9 cellular contexts compared by ENCODE assay signal in the genomic region with DNA sequence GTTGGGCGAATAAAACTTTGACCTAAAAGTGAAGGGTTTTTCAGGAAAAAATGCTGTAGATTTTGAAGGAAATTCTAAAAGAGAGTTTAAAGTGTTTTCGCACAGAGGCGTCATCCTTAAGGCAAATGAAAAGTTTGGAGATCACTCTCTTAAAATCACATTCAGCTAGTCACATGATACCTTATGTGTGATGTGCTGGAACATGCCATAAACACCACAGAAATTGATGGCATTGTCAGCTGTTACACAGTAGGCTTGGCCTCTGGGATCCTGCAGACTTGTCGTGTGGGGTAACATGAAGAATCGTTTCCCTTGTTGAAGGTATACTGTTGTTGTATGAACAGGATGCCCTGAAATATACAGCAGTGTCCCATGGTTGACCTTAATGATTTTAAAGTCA. TPM values are rescaled to one million over a fixed set of nuclear protein-coding genes. Genes with fewer than 3 reads are reported as not detected.
DNase-seq lines count a peak whose midpoint lies in the region; ATAC-seq and TF ChIP-seq lines count a peak whose summit lies in the region.
"Had no signal": no experiment of that assay in that cellular context is flagged by ENCODE, and none has a peak within 500 bp of the region (broad histone marks: within the 10 kb centered on the region; RNA-seq: fewer than 3 reads in every experiment).

No MANE protein-coding gene starts in this region.

- H3K9ac ChIP-seq in Loucy (ENCODE audit: low read depth, low read length, poor library complexity, severe bottlenecking) (peak overlapping the region; percentile 100), neural progenitor cell (no peak overlapping the region)

- H3K4me1 Mint-ChIP-seq in activated naive CD8-positive, alpha-beta T cell treated with anti-CD3 and anti-CD28 coated beads for 36 hours: peaks cover 62% of the 10 kb centered on the region
- peaks cover 35% of the 10 kb centered on the region for H3K4me1 Mint-ChIP-seq in neural progenitor cell

- H3K27me3 Mint-ChIP-seq in activated naive CD8-positive, alpha-beta T cell treated with anti-CD3 and anti-CD28 coated beads for 36 hours: no peaks in the 10 kb centered on the region
- peaks cover 4% of the 10 kb centered on the region for H3K27me3 Mint-ChIP-seq in neural progenitor cell (ENCODE audit: insufficient read depth, low read depth)

- peaks cover 5% of the 10 kb centered on the region for H3K27me3 ChIP-seq in Loucy (ENCODE audit: insufficient read depth, low read length, poor library complexity, severe bottlenecking)
- peaks cover 42% of the 10 kb centered on the region for H3K27me3 ChIP-seq in neural progenitor cell

- peak overlapping the region; percentile 94 for H3K4me2 ChIP-seq in Loucy (ENCODE audit: low read depth, low read length, poor library complexity, severe bottlenecking)
- H3K4me2 ChIP-seq in neural progenitor cell: no peak overlapping the region

- H3K79me2 ChIP-seq in Loucy (ENCODE audit: insufficient read depth, low read length) (peaks cover 98% of the 10 kb centered on the region), neural progenitor cell (ENCODE audit: low read depth) (peaks cover 83% of the 10 kb centered on the region)

- H4K20me1 ChIP-seq in Loucy (ENCODE audit: insufficient read depth, low read length, poor library complexity, severe bottlenecking) (peaks cover 55% of the 10 kb centered on the region), neural progenitor cell (ENCODE audit: low read depth) (peaks cover 73% of the 10 kb centered on the region)

- peak; percentile 61 for DNase-seq in GM12865 (ENCODE audit: low read depth)
- no peak for DNase-seq in activated naive CD8-positive, alpha-beta T cell treated with anti-CD3 and anti-CD28 coated beads for 36 hours
- DNase-seq in neural progenitor cell (ENCODE audit: low spot score): no peak
- no peak for DNase-seq in head of caudate nucleus
- DNase-seq: lower lobe of right lung, NCI-H1694 had no signal

- H3K27ac Mint-ChIP-seq in activated naive CD8-positive, alpha-beta T cell treated with anti-CD3 and anti-CD28 coated beads for 36 hours: peak overlapping the region; percentile 98
- H3K27ac Mint-ChIP-seq in neural progenitor cell: no peak overlapping the region

- peaks cover 38% of the 10 kb centered on the region for H3K36me3 Mint-ChIP-seq in activated naive CD8-positive, alpha-beta T cell treated with anti-CD3 and anti-CD28 coated beads for 36 hours
- H3K36me3 Mint-ChIP-seq in neural progenitor cell: peaks cover 14% of the 10 kb centered on the region

- no peak overlapping the region for H3K27ac ChIP-seq in neural progenitor cell

- peak overlapping the region; percentile 85 for H3K4me3 Mint-ChIP-seq in activated naive CD8-positive, alpha-beta T cell treated with anti-CD3 and anti-CD28 coated beads for 36 hours
- peak overlapping the region; percentile 85 for H3K4me3 Mint-ChIP-seq in neural progenitor cell

- ATAC-seq in HG03521 (IDR thresholded peaks at IDR 0.05; ENCODE audit: unreplicated experiment) (no peak), HG02623 (IDR thresholded peaks at IDR 0.05; ENCODE audit: unreplicated experiment) (no peak)
- ATAC-seq: lower lobe of right lung had no signal

- H3K9me2 ChIP-seq in Loucy (replicated peaks; ENCODE audit: low read depth, low read length): no peaks in the 10 kb centered on the region

- no peak for TF ChIP-seq CTCF in GM12865 (IDR thresholded peaks at IDR 0.05; ENCODE audit: insufficient read depth, low read depth, low read length, missing control alignments)
- no peak for TF ChIP-seq CTCF in Loucy (conservative IDR thresholded peaks at IDR 0.05; ENCODE audit: low read length)
- TF ChIP-seq CTCF in neural progenitor cell (IDR thresholded peaks at IDR 0.05): no peak

- intact Hi-C loops in head of caudate nucleus (cut with DNase I): no loop called here

- H3K4me1 ChIP-seq in Loucy (ENCODE audit: insufficient read depth, low read length, poor library complexity, severe bottlenecking) (peaks cover 68% of the 10 kb centered on the region), neural progenitor cell (peaks cover 7% of the 10 kb centered on the region)

- H3F3A ChIP-seq in Loucy (ENCODE audit: low read depth): no peaks in the 10 kb centered on the region
- H3F3A ChIP-seq in neural progenitor cell (ENCODE audit: low read depth): peaks cover 17% of the 10 kb centered on the region

- H3K36me3 ChIP-seq in Loucy (ENCODE audit: insufficient read depth, low read length) (0 out of 2 replicates have a peak, but pooled peaks cover 4% of the 10 kb centered on the region), neural progenitor cell (no peaks in the 10 kb centered on the region)
- H3K36me3 ChIP-seq: lower lobe of right lung had no signal

- no peaks in the 10 kb centered on the region for H3K9me3 Mint-ChIP-seq in activated naive CD8-positive, alpha-beta T cell treated with anti-CD3 and anti-CD28 coated beads for 36 hours
- H3K9me3 Mint-ChIP-seq in neural progenitor cell: no peaks in the 10 kb centered on the region

- H3K4me3 ChIP-seq in GM12865 (ENCODE audit: low read depth, low read length) (peak overlapping the region; percentile 93), Loucy (ENCODE audit: low read length, poor library complexity, severe bottlenecking) (peak overlapping the region; percentile 83), neural progenitor cell (no peak overlapping the region)

- no peaks in the 10 kb centered on the region for H3K9me3 ChIP-seq in Loucy (ENCODE audit: insufficient read depth, low read depth, low read length)
- no peaks in the 10 kb centered on the region for H3K9me3 ChIP-seq in neural progenitor cell (ENCODE audit: low read depth)
- H3K9me3 ChIP-seq: lower lobe of right lung had no signal

- H2AFZ ChIP-seq in Loucy (ENCODE audit: low read length) (no peak overlapping the region), neural progenitor cell (replicated peaks) (no peak overlapping the region)

RNA-seq across cellular contexts. Expression of a gene that starts 3.3 kb away (rescaled TPM):
- total RNA-seq in activated naive CD8-positive, alpha-beta T cell treated with anti-CD3 and anti-CD28 coated beads for 36 hours: 100 to 1,000 TPM; 397 to 405 TPM
- total RNA-seq in neural progenitor cell (ENCODE audit: low replicate concordance): 15.1 and 19.6 TPM in 2 replicates

RNA-seq across cellular contexts. Expression of a gene that starts 48.5 kb away (rescaled TPM):
- total RNA-seq in activated naive CD8-positive, alpha-beta T cell treated with anti-CD3 and anti-CD28 coated beads for 36 hours: 1 to 10 TPM; 1.9 to 2.6 TPM
- total RNA-seq in neural progenitor cell (ENCODE audit: low replicate concordance): not detected in 2 replicates

Comparison
In these comparisons a context has a peak if more than half of its experiments do, and no peak if none do; other contexts are left out.
1. RNA of a gene that starts 3.3 kb away (total RNA-seq): 397 to 405 TPM in activated naive CD8-positive, alpha-beta T cell treated with anti-CD3 and anti-CD28 coated beads for 36 hours; 15.1 to 19.6 TPM in neural progenitor cell; every median in the first group is over 10 times any median in the second.